8 cellular contexts compared by ENCODE assay signal in the genomic region with DNA sequence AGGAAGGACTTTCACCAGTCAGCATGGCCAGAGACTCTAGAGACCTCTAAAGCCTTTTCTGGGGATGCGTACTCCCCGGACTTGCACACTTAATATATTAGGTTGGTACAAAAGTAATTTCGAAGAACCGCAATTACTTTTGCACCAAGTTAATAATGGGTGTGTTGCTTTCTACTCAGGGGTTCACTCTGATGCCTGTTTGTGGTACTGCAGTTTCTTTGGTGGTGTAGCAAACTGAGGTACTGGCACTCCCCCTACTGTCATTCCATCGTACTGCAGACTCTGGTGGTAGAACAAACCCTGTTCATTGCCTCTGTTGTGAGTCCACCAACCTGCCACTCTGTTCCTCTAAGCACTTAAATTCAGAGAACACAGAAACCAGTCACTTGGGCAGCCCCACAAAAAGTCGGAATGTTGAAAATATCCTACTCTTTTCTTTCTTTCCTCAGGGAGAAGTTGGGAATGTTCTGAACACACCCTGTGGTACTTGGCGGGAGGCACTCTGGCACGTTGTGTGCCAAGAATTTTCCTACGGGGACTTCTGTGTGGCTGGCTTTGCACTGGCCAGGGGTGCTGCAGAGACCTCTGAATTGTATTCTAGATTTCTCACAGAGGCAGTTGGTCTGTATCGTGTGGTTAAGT. TPM values are rescaled to one million over a fixed set of nuclear protein-coding genes. Genes with fewer than 3 reads are reported as not detected.
DNase-seq lines count a peak whose midpoint lies in the region; ATAC-seq and TF ChIP-seq lines count a peak whose summit lies in the region.

No MANE protein-coding gene starts in this region.

- no peak overlapping the region for H3K27ac ChIP-seq in neural progenitor cell

- no peaks in the 10 kb centered on the region for H3K27me3 ChIP-seq in neural progenitor cell

- H3K27ac Mint-ChIP-seq in neural progenitor cell, result no peak overlapping the region

- H3K4me3 ChIP-seq in neural progenitor cell, result no peak overlapping the region

- ATAC-seq in GM19372 (IDR thresholded peaks at IDR 0.05; ENCODE audit: low read depth, unreplicated experiment), result peak; percentile 94
- peak; percentile 79 for ATAC-seq in esophagus mucosa

- H3K4me2 ChIP-seq in neural progenitor cell, result no peak overlapping the region

- peak overlapping the region; percentile 73 for H2AFZ ChIP-seq in neural progenitor cell (replicated peaks)

- H3K9me3 ChIP-seq in neural progenitor cell (ENCODE audit: low read depth), result no peaks in the 10 kb centered on the region

- peak; percentile 66 for DNase-seq in COR-L47 (lab: John Stamatoyannopoulos, UW)
- DNase-seq in NAMALWA (ENCODE audit: low spot score), result peak; percentile 88
- peak; percentile 87 for DNase-seq in SK-MEL-5 (ENCODE audit: low read depth, low spot score)
- DNase-seq in neural progenitor cell (ENCODE audit: low spot score), result peak; percentile 84
- DNase-seq in GOT3 (lab: John Stamatoyannopoulos, UW), result no peak
- no peak for DNase-seq in EL

- H3K4me1 ChIP-seq in neural progenitor cell, result no peaks in the 10 kb centered on the region

- in situ Hi-C loops in SK-MEL-5 (cut with HindIII; ENCODE audit: low pct_unique_long_range_greater_than_20kb, low sequenced_read_pairs), result no loop called here

- H3K9ac ChIP-seq in neural progenitor cell, result no peak overlapping the region

- no peaks in the 10 kb centered on the region for H4K20me1 ChIP-seq in neural progenitor cell (ENCODE audit: low read depth)

- H3K79me2 ChIP-seq in neural progenitor cell (ENCODE audit: low read depth), result no peaks in the 10 kb centered on the region

- no peaks in the 10 kb centered on the region for H3F3A ChIP-seq in neural progenitor cell (ENCODE audit: low read depth)

- peaks cover 2% of the 10 kb centered on the region for H3K9me3 Mint-ChIP-seq in neural progenitor cell

- peak; percentile 92 for TF ChIP-seq CTCF in neural progenitor cell (IDR thresholded peaks at IDR 0.05)

- H3K36me3 Mint-ChIP-seq in neural progenitor cell, result no peaks in the 10 kb centered on the region

- H3K4me3 Mint-ChIP-seq in neural progenitor cell, result no peak overlapping the region

- peaks cover 2% of the 10 kb centered on the region for H3K27me3 Mint-ChIP-seq in neural progenitor cell (ENCODE audit: insufficient read depth, low read depth)

- no peaks in the 10 kb centered on the region for H3K36me3 ChIP-seq in neural progenitor cell

- no peaks in the 10 kb centered on the region for H3K4me1 Mint-ChIP-seq in neural progenitor cell

RNA-seq across cellular contexts. Expression of gene GABRG3, which starts 46.3 kb away (rescaled TPM):
- 3.1 and 6.3 TPM in 2 replicates for total RNA-seq in SK-MEL-5 (2014; rRNA removed; shearing (Covaris generic))
- polyA plus RNA-seq in SK-MEL-5 (2015; cell fraction: cytosol; rRNA removed), result 5.6 and 9.2 TPM in 2 replicates
- 14.0 TPM in 1 of 2 replicates, not detected in the other for polyA plus RNA-seq in SK-MEL-5 (2015; cell fraction: nucleus; rRNA removed)
- total RNA-seq in esophagus mucosa (not detected), neural progenitor cell (ENCODE audit: low replicate concordance) (1.7 and 3.4 TPM in 2 replicates)

Comparison
In these comparisons a context has a peak if more than half of its experiments do, and no peak if none do; other contexts are left out.
1. DNase-seq: peak in COR-L47 (single experiment), NAMALWA (single experiment), SK-MEL-5 (single experiment) and neural progenitor cell (single experiment); none in GOT3 (single experiment) and EL (single experiment).